In the genomic region with DNA sequence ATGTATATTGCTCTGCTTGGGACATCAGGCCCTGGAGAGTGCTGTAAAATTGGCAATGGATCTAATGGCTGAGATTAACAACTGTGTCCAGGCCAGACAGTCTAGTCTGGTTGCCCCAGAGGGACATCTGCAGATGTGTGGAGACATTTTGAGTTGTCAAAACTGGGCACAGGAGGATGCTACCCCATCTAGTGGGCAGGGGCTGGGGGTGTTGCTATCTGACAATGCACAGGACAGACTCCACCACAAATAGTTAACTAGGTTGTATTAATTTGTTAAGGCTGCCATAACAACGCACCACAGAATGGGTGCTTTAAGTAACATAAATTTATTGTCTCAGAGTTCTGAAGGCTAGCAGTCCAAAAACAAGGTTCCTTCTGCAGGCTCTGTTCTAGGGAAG, we compare ENCODE assay signal across 23 cellular contexts.
DNase-seq lines count a peak whose midpoint lies in the region; ATAC-seq and TF ChIP-seq lines count a peak whose summit lies in the region.
"Had no signal": no experiment of that assay in that cellular context is flagged by ENCODE, and none has a peak within 500 bp of the region (broad histone marks: within the 10 kb centered on the region; RNA-seq: fewer than 3 reads in every experiment).

No MANE protein-coding gene starts in this region.

- TF ChIP-seq CTCF in HFFc6 (IDR thresholded peaks at IDR 0.05) (0 out of 2 replicates have a peak, but pooled peaks have one; percentile 15), activated B cell treated with CpG ODN at 0.5 μM for 24 hours (IDR thresholded peaks at IDR 0.05) (no peak), gastroesophageal sphincter (IDR thresholded peaks at IDR 0.05) (no peak)

- H3K9me3 ChIP-seq in gastroesophageal sphincter: no peaks in the 10 kb centered on the region
- H3K9me3 ChIP-seq: colonic mucosa, psoas muscle, thyroid gland had no signal

- H3K9me3 Mint-ChIP-seq in activated CD4-positive, alpha-beta memory T cell treated with anti-CD3 and anti-CD28 coated beads for 36 hours: no peaks in the 10 kb centered on the region
- H3K9me3 Mint-ChIP-seq in activated CD4-positive, alpha-beta memory T cell treated with anti-CD3 and anti-CD28 coated beads, Interleukin-2, amount 10 ng/mL, durations not matched to agents 7 days and 5 days: no peaks in the 10 kb centered on the region
- H3K9me3 Mint-ChIP-seq in HFFc6 (no peaks in the 10 kb centered on the region), activated B cell treated with CpG ODN at 0.5 μM for 24 hours (peaks cover 2% of the 10 kb centered on the region)
- H3K9me3 Mint-ChIP-seq in stimulated activated naive B cell treated with anti-CD40 and anti-IgM and Interleukin-4, amounts not matched to agents 10 μg/mL and 1 μg/mL and 100 μg/mL, for 72 hours: peaks cover 5 to 10% of the 10 kb centered on the region in 2 donors
- H3K9me3 Mint-ChIP-seq: stimulated activated effector memory CD8-positive, alpha-beta T cell treated with anti-CD3 and anti-CD28 coated beads, Interleukin-12 subunit alpha, Interleukin-12 subunit beta, amount 100 ng/mL, for 72 hours; T-helper 2 cell treated with Interferon-gamma antibody and Interleukin-4, amounts not matched to agents 5 μg/mL and 100 μg/mL, for 36 hours had no signal

- H3K36me3 Mint-ChIP-seq in activated CD4-positive, alpha-beta memory T cell treated with anti-CD3 and anti-CD28 coated beads for 36 hours: peaks cover 2% of the 10 kb centered on the region
- H3K36me3 Mint-ChIP-seq in activated CD4-positive, alpha-beta memory T cell treated with anti-CD3 and anti-CD28 coated beads, Interleukin-2, amount 10 ng/mL, durations not matched to agents 7 days and 5 days (ENCODE audit: low read depth): peaks cover 7% of the 10 kb centered on the region
- H3K36me3 Mint-ChIP-seq in HFFc6 (ENCODE audit: low read depth) (no peaks in the 10 kb centered on the region), activated B cell treated with CpG ODN at 0.5 μM for 24 hours (ENCODE audit: low read depth) (no peaks in the 10 kb centered on the region)
- H3K36me3 Mint-ChIP-seq in stimulated activated naive B cell treated with anti-CD40 and anti-IgM and Interleukin-4, amounts not matched to agents 10 μg/mL and 1 μg/mL and 100 μg/mL, for 72 hours: peaks cover 13 to 46% of the 10 kb centered on the region in 2 donors
- H3K36me3 Mint-ChIP-seq: stimulated activated effector memory CD8-positive, alpha-beta T cell treated with anti-CD3 and anti-CD28 coated beads, Interleukin-12 subunit alpha, Interleukin-12 subunit beta, amount 100 ng/mL, for 72 hours had no signal

- no peaks in the 10 kb centered on the region for H3K36me3 ChIP-seq in gastroesophageal sphincter
- H3K36me3 ChIP-seq: adrenal gland, colonic mucosa, thyroid gland had no signal

- peak overlapping the region; percentile 85 for H3K27ac Mint-ChIP-seq in activated CD4-positive, alpha-beta memory T cell treated with anti-CD3 and anti-CD28 coated beads for 36 hours
- no peak overlapping the region for H3K27ac Mint-ChIP-seq in activated CD4-positive, alpha-beta memory T cell treated with anti-CD3 and anti-CD28 coated beads, Interleukin-2, amount 10 ng/mL, durations not matched to agents 7 days and 5 days
- no peak overlapping the region for H3K27ac Mint-ChIP-seq in HFFc6
- peak overlapping the region; percentile 78 for H3K27ac Mint-ChIP-seq in activated B cell treated with CpG ODN at 0.5 μM for 24 hours
- H3K27ac Mint-ChIP-seq in stimulated activated naive B cell treated with anti-CD40 and anti-IgM and Interleukin-4, amounts not matched to agents 10 μg/mL and 1 μg/mL and 100 μg/mL, for 72 hours: peak overlapping the region; percentile 51
- H3K27ac Mint-ChIP-seq: activated T-helper 1 cell treated with anti-CD3 and anti-CD28 coated beads, Interleukin-12 subunit alpha, Interleukin-12 subunit beta, Interleukin-2, Interleukin-4 antibody, amounts not matched to agents 30 ng/mL and 10 ng/mL and 1 ng/mL, durations not matched to agents 14 hours and 24 hours and 36 hours; stimulated activated effector memory CD8-positive, alpha-beta T cell treated with anti-CD3 and anti-CD28 coated beads, Interleukin-12 subunit alpha, Interleukin-12 subunit beta, amount 100 ng/mL, for 72 hours; T-helper 2 cell treated with Interferon-gamma antibody and Interleukin-4, amounts not matched to agents 5 μg/mL and 100 μg/mL, for 36 hours had no signal

- POLR2A ChIA-PET in activated CD4-positive, alpha-beta memory T cell treated with anti-CD3 and anti-CD28 coated beads for 36 hours (lab: Charles Lee): no interaction called here
- POLR2A ChIA-PET in activated CD4-positive, alpha-beta memory T cell treated with anti-CD3 and anti-CD28 coated beads, Interleukin-2, amount 10 ng/mL, durations not matched to agents 7 days and 5 days (lab: Charles Lee): interaction anchor here (0.6 kb wide), 1 partner anchor 200 kb away, joined by 3 read pairs; no protein-coding TSS in a partner anchor
- POLR2A ChIA-PET in activated B cell treated with CpG ODN at 0.5 μM for 24 hours (lab: Charles Lee): interaction anchor here (1.0 to 1.7 kb wide), 2 partner anchors 76 to 166 kb away, joined by 3 to 4 read pairs; no protein-coding TSS in a partner anchor

- no peak for TF ChIP-seq EP300 in gastroesophageal sphincter (IDR thresholded peaks at IDR 0.05)

- ATAC-seq in activated B cell treated with CpG ODN at 0.5 μM for 24 hours (ENCODE audit: low read depth) (peak; percentile 19), gastroesophageal sphincter (no peak)
- peak in 1 of 2 donors; percentile 36 for ATAC-seq in stimulated activated naive B cell treated with anti-CD40 and anti-IgM and Interleukin-4, amounts not matched to agents 10 μg/mL and 1 μg/mL and 100 μg/mL, for 72 hours (replicated peaks)
- ATAC-seq: psoas muscle; SK-N-SH treated with all-trans-retinoic acid at 6 μM for 48 hours; stimulated activated effector memory CD8-positive, alpha-beta T cell treated with anti-CD3 and anti-CD28 coated beads, Interleukin-12 subunit alpha, Interleukin-12 subunit beta, amount 100 ng/mL, for 72 hours had no signal

- H3K4me1 ChIP-seq in gastroesophageal sphincter: peaks cover 0 to 14% (median 7%) of the 10 kb centered on the region in 3 donors
- H3K4me1 ChIP-seq: colonic mucosa, thyroid gland had no signal

- H3K4me1 Mint-ChIP-seq in activated CD4-positive, alpha-beta memory T cell treated with anti-CD3 and anti-CD28 coated beads for 36 hours (ENCODE audit: low read depth): peaks cover 75% of the 10 kb centered on the region
- H3K4me1 Mint-ChIP-seq in activated CD4-positive, alpha-beta memory T cell treated with anti-CD3 and anti-CD28 coated beads, Interleukin-2, amount 10 ng/mL, durations not matched to agents 7 days and 5 days: peaks cover 44% of the 10 kb centered on the region
- peaks cover 46% of the 10 kb centered on the region for H3K4me1 Mint-ChIP-seq in HFFc6 (ENCODE audit: low read depth)
- H3K4me1 Mint-ChIP-seq in activated B cell treated with CpG ODN at 0.5 μM for 24 hours: peaks cover 62% of the 10 kb centered on the region
- H3K4me1 Mint-ChIP-seq in stimulated activated naive B cell treated with anti-CD40 and anti-IgM and Interleukin-4, amounts not matched to agents 10 μg/mL and 1 μg/mL and 100 μg/mL, for 72 hours: peaks cover 44 to 65% of the 10 kb centered on the region in 2 donors

- no peak for TF ChIP-seq POLR2A in gastroesophageal sphincter (IDR thresholded peaks at IDR 0.05)

- DNase-seq in activated CD4-positive, alpha-beta memory T cell treated with anti-CD3 and anti-CD28 coated beads for 36 hours: peak; percentile 50
- DNase-seq in activated CD4-positive, alpha-beta memory T cell treated with anti-CD3 and anti-CD28 coated beads, Interleukin-2, amount 10 ng/mL, durations not matched to agents 7 days and 5 days: no peak
- DNase-seq in HFFc6 (no peak), activated B cell treated with CpG ODN at 0.5 μM for 24 hours (no peak), cerebellar nuclear complex (lab: John Stamatoyannopoulos, UW) (no peak)
- no peak for DNase-seq in stimulated activated naive B cell treated with anti-CD40 and anti-IgM and Interleukin-4, amounts not matched to agents 10 μg/mL and 1 μg/mL and 100 μg/mL, for 72 hours
- DNase-seq in stimulated activated CD8-positive, alpha-beta memory T cell treated with anti-CD3 and anti-CD28 coated beads, Interleukin-4, amount 100 ng/mL, for 48 hours: no peak
- DNase-seq: 8988T; activated CD4-positive, CD25-positive, alpha-beta regulatory T cell; adrenal gland; Calu3; colonic mucosa; MM.1S; NCI-H1436 treated with DMSO at 0.1 percent for 48 hours; NCI-H510A treated with DMSO at 0.1 percent for 48 hours; psoas muscle; thyroid gland had no signal

- CTCF ChIA-PET in activated CD4-positive, alpha-beta memory T cell treated with anti-CD3 and anti-CD28 coated beads for 36 hours (lab: Charles Lee): interaction anchor here (1.0 to 2.9 kb wide), 3 partner anchors 8 to 15 kb away, joined by 3 to 13 read pairs (median 6); no protein-coding TSS in a partner anchor
- CTCF ChIA-PET in activated CD4-positive, alpha-beta memory T cell treated with anti-CD3 and anti-CD28 coated beads, Interleukin-2, amount 10 ng/mL, durations not matched to agents 7 days and 5 days (lab: Charles Lee): no interaction called here
- CTCF ChIA-PET in activated B cell treated with CpG ODN at 0.5 μM for 24 hours (lab: Charles Lee): interaction anchor here (1.0 kb wide), 1 partner anchor 18 kb away, joined by 4 read pairs; no protein-coding TSS in a partner anchor

- H3K27ac ChIP-seq in gastroesophageal sphincter: no peak overlapping the region
- H3K27ac ChIP-seq: adrenal gland, colonic mucosa, psoas muscle, RWPE1, thyroid gland had no signal

- H3K27me3 Mint-ChIP-seq in activated CD4-positive, alpha-beta memory T cell treated with anti-CD3 and anti-CD28 coated beads for 36 hours: no peaks in the 10 kb centered on the region
- H3K27me3 Mint-ChIP-seq in activated CD4-positive, alpha-beta memory T cell treated with anti-CD3 and anti-CD28 coated beads, Interleukin-2, amount 10 ng/mL, durations not matched to agents 7 days and 5 days: no peaks in the 10 kb centered on the region
- H3K27me3 Mint-ChIP-seq in HFFc6 (ENCODE audit: insufficient read depth) (peaks cover 1% of the 10 kb centered on the region; the same call in 1 of the 2 replicates), activated B cell treated with CpG ODN at 0.5 μM for 24 hours (no peaks in the 10 kb centered on the region)
- H3K27me3 Mint-ChIP-seq in stimulated activated naive B cell treated with anti-CD40 and anti-IgM and Interleukin-4, amounts not matched to agents 10 μg/mL and 1 μg/mL and 100 μg/mL, for 72 hours: no peaks in the 10 kb centered on the region

- H3K27me3 ChIP-seq in gastroesophageal sphincter: no peaks in the 10 kb centered on the region
- H3K27me3 ChIP-seq: adrenal gland, colonic mucosa, thyroid gland had no signal

- intact Hi-C loops in activated CD4-positive, alpha-beta memory T cell treated with anti-CD3 and anti-CD28 coated beads for 36 hours (cut with micrococcal nuclease): no loop called here
- intact Hi-C loops in activated B cell treated with CpG ODN at 0.5 μM for 24 hours (cut with micrococcal nuclease): loop anchor here (1.0 to 2.0 kb wide), 2 partner anchors 12 to 22 kb away; no protein-coding TSS in a partner anchor

- H3K4me3 Mint-ChIP-seq in activated CD4-positive, alpha-beta memory T cell treated with anti-CD3 and anti-CD28 coated beads for 36 hours: no peak overlapping the region
- H3K4me3 Mint-ChIP-seq in activated CD4-positive, alpha-beta memory T cell treated with anti-CD3 and anti-CD28 coated beads, Interleukin-2, amount 10 ng/mL, durations not matched to agents 7 days and 5 days: no peak overlapping the region
- H3K4me3 Mint-ChIP-seq in HFFc6: no peak overlapping the region
- no peak overlapping the region for H3K4me3 Mint-ChIP-seq in activated B cell treated with CpG ODN at 0.5 μM for 24 hours
- H3K4me3 Mint-ChIP-seq in stimulated activated naive B cell treated with anti-CD40 and anti-IgM and Interleukin-4, amounts not matched to agents 10 μg/mL and 1 μg/mL and 100 μg/mL, for 72 hours: no peak overlapping the region
- H3K4me3 Mint-ChIP-seq: activated T-helper 1 cell treated with anti-CD3 and anti-CD28 coated beads, Interleukin-12 subunit alpha, Interleukin-12 subunit beta, Interleukin-2, Interleukin-4 antibody, amounts not matched to agents 30 ng/mL and 10 ng/mL and 1 ng/mL, durations not matched to agents 14 hours and 24 hours and 36 hours; stimulated activated effector memory CD8-positive, alpha-beta T cell treated with anti-CD3 and anti-CD28 coated beads, Interleukin-12 subunit alpha, Interleukin-12 subunit beta, amount 100 ng/mL, for 72 hours; T-helper 2 cell treated with Interferon-gamma antibody and Interleukin-4, amounts not matched to agents 5 μg/mL and 100 μg/mL, for 36 hours had no signal

- WGBS in gastroesophageal sphincter (ENCODE audit: low coverage in 1 of 2), 2 donors: 83 to 88% methylated on average over 1 of the region's 1 CpG

- H3K4me3 ChIP-seq in gastroesophageal sphincter: no peak overlapping the region
- H3K4me3 ChIP-seq: adrenal gland, colonic mucosa, psoas muscle, thyroid gland had no signal

Comparison
In these comparisons a context has a peak if more than half of its experiments do, and no peak if none do; other contexts are left out.
1. H3K27ac Mint-ChIP-seq: peak in activated CD4-positive, alpha-beta memory T cell treated with anti-CD3 and anti-CD28 coated beads for 36 hours (single experiment), activated B cell treated with CpG ODN at 0.5 μM for 24 hours (single experiment) and stimulated activated naive B cell treated with anti-CD40 and anti-IgM and Interleukin-4, amounts not matched to agents 10 μg/mL and 1 μg/mL and 100 μg/mL, for 72 hours (single experiment); none in activated CD4-positive, alpha-beta memory T cell treated with anti-CD3 and anti-CD28 coated beads, Interleukin-2, amount 10 ng/mL, durations not matched to agents 7 days and 5 days (single experiment) and HFFc6 (single experiment).